ENCODE assay signal across 11 cellular contexts in the genomic region with DNA sequence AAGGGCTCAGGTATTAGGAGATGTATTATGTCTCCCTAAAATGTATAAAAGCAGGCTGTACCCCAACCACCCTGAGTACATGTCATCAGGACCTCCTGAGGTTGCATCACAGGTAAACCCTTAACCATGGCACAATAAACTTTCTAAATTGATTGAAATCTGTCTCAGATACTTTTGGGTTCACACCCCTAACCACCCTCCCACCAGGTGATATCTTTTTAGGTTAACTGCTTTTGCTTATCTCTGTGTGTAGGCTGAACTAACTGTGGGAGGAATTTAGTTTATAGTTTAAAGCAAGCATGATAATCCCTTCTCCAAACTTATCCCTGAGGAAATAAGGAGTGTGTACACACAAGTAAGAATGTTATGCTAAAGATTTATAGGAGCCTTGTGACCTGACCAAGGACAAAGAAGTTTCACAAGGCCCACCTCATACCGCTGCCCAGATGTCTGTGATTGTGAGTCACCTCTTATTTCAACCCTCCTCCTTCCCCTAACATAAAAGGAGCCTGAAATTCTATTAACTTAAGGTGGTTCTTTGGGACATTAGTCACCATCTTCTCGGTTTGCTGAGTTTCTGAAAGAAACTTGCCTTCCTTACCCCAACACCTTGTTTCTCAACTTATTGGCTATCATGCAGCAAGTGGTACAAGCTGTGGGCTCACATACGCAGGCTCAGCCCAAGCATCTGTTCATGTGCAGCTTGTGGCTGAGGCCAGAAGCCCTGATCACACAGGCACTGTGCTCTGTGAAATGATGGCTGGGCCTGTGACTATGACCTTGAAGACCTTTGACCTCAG. TPM values are rescaled to one million over a fixed set of nuclear protein-coding genes. Genes with fewer than 3 reads are reported as not detected.
DNase-seq lines count a peak whose midpoint lies in the region; ATAC-seq lines count a peak whose summit lies in the region.
"Had no signal": no experiment of that assay in that cellular context is flagged by ENCODE, and none has a peak within 500 bp of the region (broad histone marks: within the 10 kb centered on the region; RNA-seq: fewer than 3 reads in every experiment).

No MANE protein-coding gene starts in this region.

- H3K4me3 Mint-ChIP-seq in activated T-cell treated with anti-CD3 and anti-CD28 coated beads, Interleukin-2, amount 50 U/mL, for 4 hours, result no peak overlapping the region
- no peak overlapping the region for H3K4me3 Mint-ChIP-seq in T-cell
- peak overlapping the region; percentile 25 for H3K4me3 Mint-ChIP-seq in stimulated activated effector memory CD8-positive, alpha-beta T cell treated with anti-CD3 and anti-CD28 coated beads, Interleukin-12 subunit alpha, Interleukin-12 subunit beta, amount 100 ng/mL, for 72 hours

- CTCF ChIA-PET in T-cell (lab: Charles Lee), result no interaction called here

- no peaks in the 10 kb centered on the region for H3K36me3 Mint-ChIP-seq in activated T-cell treated with anti-CD3 and anti-CD28 coated beads, Interleukin-2, amount 50 U/mL, for 4 hours (ENCODE audit: insufficient read depth)
- no peaks in the 10 kb centered on the region for H3K36me3 Mint-ChIP-seq in T-cell
- peaks cover 8% of the 10 kb centered on the region for H3K36me3 Mint-ChIP-seq in stimulated activated effector memory CD8-positive, alpha-beta T cell treated with anti-CD3 and anti-CD28 coated beads, Interleukin-12 subunit alpha, Interleukin-12 subunit beta, amount 100 ng/mL, for 72 hours

- ATAC-seq in activated T-cell treated with anti-CD3 and anti-CD28 coated beads, Interleukin-2, amount 50 U/mL, for 4 hours, result peak; percentile 70 to 81
- ATAC-seq in T-cell (replicated peaks in 1 of 4), result peak in 1 of 4 experiments; percentile 21
- peak; percentile 87 for ATAC-seq in stimulated activated effector memory CD8-positive, alpha-beta T cell treated with anti-CD3 and anti-CD28 coated beads, Interleukin-12 subunit alpha, Interleukin-12 subunit beta, amount 100 ng/mL, for 72 hours
- ATAC-seq: left cardiac atrium had no signal

- H3K4me1 Mint-ChIP-seq in activated T-cell treated with anti-CD3 and anti-CD28 coated beads, Interleukin-2, amount 50 U/mL, for 4 hours (ENCODE audit: low read depth), result peaks cover 35% of the 10 kb centered on the region
- H3K4me1 Mint-ChIP-seq in T-cell, result peaks cover 0 to 28% (median 23%) of the 10 kb centered on the region in 3 donors
- H3K4me1 Mint-ChIP-seq in stimulated activated effector memory CD8-positive, alpha-beta T cell treated with anti-CD3 and anti-CD28 coated beads, Interleukin-12 subunit alpha, Interleukin-12 subunit beta, amount 100 ng/mL, for 72 hours, result peaks cover 56% of the 10 kb centered on the region

- H3K27ac Mint-ChIP-seq in T-cell, result peak overlapping the region; percentile 16 to 34
- peak overlapping the region; percentile 44 for H3K27ac Mint-ChIP-seq in stimulated activated effector memory CD8-positive, alpha-beta T cell treated with anti-CD3 and anti-CD28 coated beads, Interleukin-12 subunit alpha, Interleukin-12 subunit beta, amount 100 ng/mL, for 72 hours

- no peaks in the 10 kb centered on the region for H3K9me3 Mint-ChIP-seq in activated T-cell treated with anti-CD3 and anti-CD28 coated beads, Interleukin-2, amount 50 U/mL, for 4 hours
- H3K9me3 Mint-ChIP-seq in T-cell, result no peaks in the 10 kb centered on the region
- no peaks in the 10 kb centered on the region for H3K9me3 Mint-ChIP-seq in stimulated activated effector memory CD8-positive, alpha-beta T cell treated with anti-CD3 and anti-CD28 coated beads, Interleukin-12 subunit alpha, Interleukin-12 subunit beta, amount 100 ng/mL, for 72 hours

- no peak for DNase-seq in activated T-cell treated with anti-CD3 and anti-CD28 coated beads, Interleukin-2, amount 50 U/mL, for 4 hours
- DNase-seq in activated T-cell treated with anti-CD3 and anti-CD28 coated beads, Interleukin-2, amount 50 U/mL, for 1 hour, result no peak
- DNase-seq in T-cell (peak in 1 of 34 experiments; percentile 7), fibroblast of peridontal ligament (ENCODE audit: extremely low read depth) (peak; percentile 14), foreskin melanocyte (no peak), NCI-H526 treated with DMSO at 0.1 percent for 48 hours (lab: John Stamatoyannopoulos, UW) (no peak), activated gamma-delta T cell treated with Interleukin-2 at 50 U/mL for 16 hours (no peak)
- DNase-seq in stimulated activated effector memory CD8-positive, alpha-beta T cell treated with anti-CD3 and anti-CD28 coated beads, Interleukin-12 subunit alpha, Interleukin-12 subunit beta, amount 100 ng/mL, for 72 hours (ENCODE audit: low spot score in 2 of 2), result no peak
- DNase-seq: left cardiac atrium, NCI-H345 had no signal

- peaks cover 7% of the 10 kb centered on the region for H3K27me3 Mint-ChIP-seq in activated T-cell treated with anti-CD3 and anti-CD28 coated beads, Interleukin-2, amount 50 U/mL, for 4 hours (ENCODE audit: low read depth)
- peaks cover 0 to 7% of the 10 kb centered on the region in 2 donors for H3K27me3 Mint-ChIP-seq in T-cell

- POLR2A ChIA-PET in T-cell (lab: Charles Lee), result no interaction called here

RNA-seq across cellular contexts. Expression of a gene that starts 11.3 kb away (rescaled TPM):
- total RNA-seq in activated T-cell treated with anti-CD3 and anti-CD28 coated beads, Interleukin-2, amount 50 U/mL, for 4 hours, result under 1 TPM in 1 of 3 donors, not detected in 2; 0.37 TPM
- total RNA-seq in T-cell, result 1 to 10 TPM in 3 of 5 donors, under 1 TPM in 1, not detected in 1; 0.56 to 2.6 (median 1.4) TPM
- total RNA-seq: left cardiac atrium had no signal

RNA-seq across cellular contexts. Expression of a gene that starts 16.6 kb away (rescaled TPM):
- under 1 TPM in 1 of 3 donors, not detected in 2; 0.33 TPM for total RNA-seq in activated T-cell treated with anti-CD3 and anti-CD28 coated beads, Interleukin-2, amount 50 U/mL, for 4 hours
- total RNA-seq in T-cell, result under 1 TPM in 1 of 5 donors, not detected in 4; 0.43 TPM

RNA-seq across cellular contexts. Expression of a gene that starts 29.7 kb away (rescaled TPM):
- total RNA-seq in activated T-cell treated with anti-CD3 and anti-CD28 coated beads, Interleukin-2, amount 50 U/mL, for 4 hours, result 10 to 100 TPM in 2 of 3 donors, 1 to 10 TPM in 1; 8.9 to 16.1 (median 13.2) TPM
- 1 to 10 TPM in 4 of 5 donors, under 1 TPM in 1; 0.90 to 8.3 (median 3.3) TPM for total RNA-seq in T-cell
- total RNA-seq: left cardiac atrium, vagina had no signal

RNA-seq across cellular contexts. Expression of a gene that starts 36.3 kb away (rescaled TPM):
- total RNA-seq in activated T-cell treated with anti-CD3 and anti-CD28 coated beads, Interleukin-2, amount 50 U/mL, for 4 hours, result 10 to 100 TPM; 25.7 to 28.7 (median 28.5) TPM
- total RNA-seq in T-cell, result 10 to 100 TPM; 12.1 to 31.4 (median 25.6) TPM

RNA-seq across cellular contexts. Expression of a gene that starts 48.4 kb away (rescaled TPM):
- not detected for total RNA-seq in activated T-cell treated with anti-CD3 and anti-CD28 coated beads, Interleukin-2, amount 50 U/mL, for 4 hours
- not detected for total RNA-seq in T-cell
- total RNA-seq: left cardiac atrium, vagina had no signal
